In genomic region chr1:36397083-36397377, GRCh38 we compare ENCODE assay signal across 8 cellular contexts. TPM values are rescaled to one million over a fixed set of nuclear protein-coding genes. Genes with fewer than 3 reads are reported as not detected.
DNase-seq lines count a peak whose midpoint lies in the region; ATAC-seq, FAIRE-seq and TF ChIP-seq lines count a peak whose summit lies in the region.

No MANE protein-coding gene starts in this region.

- no peak overlapping the region for H2AK5ac ChIP-seq in mesenchymal stem cell (ENCODE audit: low read length, severe bottlenecking)

- BruUV-seq in MCF 10A (replicated peaks; lab: Mats Ljungman, UMichigan) = no TSS peak

- H3K4me3 Mint-ChIP-seq in MCF 10A (ENCODE audit: unreplicated experiment) = peak overlapping the region; percentile 90

- no peak overlapping the region for H2BK12ac ChIP-seq in mesenchymal stem cell (ENCODE audit: low read length in 2 of 2)

- peak overlapping the region; percentile 64 for H3K27ac ChIP-seq in mesenchymal stem cell (ENCODE audit: low read length, poor library complexity, severe bottlenecking)
- peak overlapping the region; percentile 93 for H3K27ac ChIP-seq in vagina

- peak overlapping the region; percentile 87 for H3K27ac Mint-ChIP-seq in MCF 10A (ENCODE audit: low read depth, unreplicated experiment)

- peak; percentile 5 for ATAC-seq in HG03469 (IDR thresholded peaks at IDR 0.05; ENCODE audit: unreplicated experiment)

- peaks cover 7% of the 10 kb centered on the region for H3K4me1 Mint-ChIP-seq in MCF 10A (ENCODE audit: insufficient read depth, unreplicated experiment)

- peaks cover 28% of the 10 kb centered on the region for H3K36me3 Mint-ChIP-seq in MCF 10A (ENCODE audit: insufficient read depth, unreplicated experiment)

- no peak for DNase-seq in GM18507 (ENCODE audit: extremely low spot score, insufficient read length, low read depth)
- no peak for DNase-seq in MCF 10A (ENCODE audit: unreplicated experiment)
- no peak for DNase-seq in mesenchymal stem cell
- no peak for DNase-seq in vagina (ENCODE audit: extremely low spot score in 2 of 2)
- no peak for DNase-seq in DMS153 treated with DMSO at 0.1 percent for 48 hours (lab: John Stamatoyannopoulos, UW; ENCODE audit: unreplicated experiment)
- no peak for DNase-seq in islet precursor cell
- no peak for DNase-seq in mesenteric fat pad (ENCODE audit: low spot score)

- H3K36me3 ChIP-seq in mesenchymal stem cell (ENCODE audit: control insufficient read depth in 1 of 2, insufficient read depth in 2 of 2, low read depth in 1 of 2, low read length in 2 of 2) (peaks cover 23 to 24% of the 10 kb centered on the region in 2 experiments), vagina (peaks cover 0 to 14% of the 10 kb centered on the region in 2 donors)

- peak overlapping the region; percentile 30 to 81 for H3K4ac ChIP-seq in mesenchymal stem cell (ENCODE audit: low read depth in 1 of 2, low read length in 2 of 2)

- POLR2A ChIA-PET in MCF 10A (lab: Yijun Ruan, JAX) = interaction anchor here (0.8 to 6.3 kb wide), 17 partner anchors 11 to 247 kb away, joined by 3 to 148 read pairs (median 4); partner anchors contain the start of genes SH3D21, STK40, THRAP3 and TRAPPC3

- no peak overlapping the region for H2BK15ac ChIP-seq in mesenchymal stem cell (ENCODE audit: low read depth, poor library complexity, severe bottlenecking)

- H2BK120ac ChIP-seq in mesenchymal stem cell (ENCODE audit: low read depth, low read length) = peak overlapping the region; percentile 0

- no peaks in the 10 kb centered on the region for H3K9me3 ChIP-seq in mesenchymal stem cell (ENCODE audit: control insufficient read depth, low read length)
- H3K9me3 ChIP-seq in vagina = no peaks in the 10 kb centered on the region

- no peaks in the 10 kb centered on the region for H3K9me3 Mint-ChIP-seq in MCF 10A (ENCODE audit: unreplicated experiment)

- H3K14ac ChIP-seq in mesenchymal stem cell (ENCODE audit: low read length in 2 of 2) = peak overlapping the region in 1 of 2 experiments; percentile 46

- H4K91ac ChIP-seq in mesenchymal stem cell (ENCODE audit: low read length) = peak overlapping the region; percentile 44

- TF ChIP-seq CTCF in MCF 10A (IDR thresholded peaks at IDR 0.05; ENCODE audit: unreplicated experiment) (no peak), vagina (IDR thresholded peaks at IDR 0.05) (no peak)

- CTCF ChIA-PET in MCF 10A (lab: Yijun Ruan, JAX) = interaction anchor here (0.7 to 2.4 kb wide), 8 partner anchors 8 to 1395 kb away, joined by 3 to 17 read pairs (median 8); partner anchors contain the start of gene TRAPPC3

- no peak overlapping the region for H2BK5ac ChIP-seq in mesenchymal stem cell (ENCODE audit: low read depth, low read length, poor library complexity, severe bottlenecking)

- H3K4me3 ChIP-seq in mesenchymal stem cell (ENCODE audit: insufficient read depth in 1 of 2, low read depth in 1 of 2, low read length in 2 of 2) = peak overlapping the region; percentile 85 to 93
- H3K4me3 ChIP-seq in vagina = peak overlapping the region; percentile 88 to 92

- H3K4me1 ChIP-seq in mesenchymal stem cell (ENCODE audit: control insufficient read depth, insufficient read depth, low read depth, low read length) (peaks cover 16% of the 10 kb centered on the region), vagina (peaks cover 16% of the 10 kb centered on the region)

- peak overlapping the region; percentile 6 for H2AFZ ChIP-seq in mesenchymal stem cell (ENCODE audit: low read depth, low read length)

- peaks cover 22% of the 10 kb centered on the region for H3K79me1 ChIP-seq in mesenchymal stem cell (replicated peaks; ENCODE audit: low read length, poor library complexity, severe bottlenecking)

- H3K4me2 ChIP-seq in mesenchymal stem cell (ENCODE audit: low read length, poor library complexity, severe bottlenecking) = peak overlapping the region; percentile 58

- H4K8ac ChIP-seq in mesenchymal stem cell (ENCODE audit: low read length) = peak overlapping the region; percentile 10

- no peak for TF ChIP-seq POLR2A in vagina (IDR thresholded peaks at IDR 0.05)

- peak overlapping the region; percentile 94 for H3K9ac ChIP-seq in mesenchymal stem cell (ENCODE audit: low read length)

- H3K27me3 Mint-ChIP-seq in MCF 10A (ENCODE audit: insufficient read depth, unreplicated experiment) = no peaks in the 10 kb centered on the region

- H3K27me3 ChIP-seq in mesenchymal stem cell (ENCODE audit: control insufficient read depth in 1 of 2, insufficient read depth in 1 of 2, low read length in 2 of 2) (no peaks in the 10 kb centered on the region), vagina (no peaks in the 10 kb centered on the region)

- no peak overlapping the region for H3K23ac ChIP-seq in mesenchymal stem cell (ENCODE audit: low read length in 2 of 2)

- intact Hi-C loops in MCF 10A (cut with micrococcal nuclease) (loop anchor here (1.0 kb wide), 1 partner anchor 11 kb away; no protein-coding TSS in a partner anchor), vagina (cut with DNase I) (no loop called here)

- 5% methylated on average over 5 of the region's 5 CpGs for WGBS in mesenchymal stem cell

- peak overlapping the region; percentile 40 to 93 for H3K18ac ChIP-seq in mesenchymal stem cell (ENCODE audit: low read depth in 1 of 2, low read length in 2 of 2)

- peak; percentile 46 for FAIRE-seq in GM18507 (lab: Jason Lieb, UNC)

RNA-seq across cellular contexts. Expression of gene LSM10, which starts 0.7 kb away (rescaled TPM):
- total RNA-seq in MCF 10A (2022) (42.3 and 49.8 TPM in 2 replicates), vagina (45.2 TPM), mesenteric fat pad (50.1 TPM)
- 62.4 TPM for polyA plus RNA-seq in mesenchymal stem cell (2013, experiment 1 of 2)
- polyA plus RNA-seq in mesenchymal stem cell (2013, experiment 2 of 2) = 61.1 TPM

RNA-seq across cellular contexts. Expression of gene STK40, which starts 11.3 kb away (rescaled TPM):
- 44.0 and 47.4 TPM in 2 replicates for total RNA-seq in MCF 10A (2022)
- polyA plus RNA-seq in mesenchymal stem cell (2013, experiment 1 of 2) = 55.6 TPM
- 54.5 TPM for polyA plus RNA-seq in mesenchymal stem cell (2013, experiment 2 of 2)
- 35.4 TPM for total RNA-seq in vagina
- 84.0 TPM for total RNA-seq in mesenteric fat pad

RNA-seq across cellular contexts. Expression of gene OSCP1, which starts 53.2 kb away (rescaled TPM):
- total RNA-seq in MCF 10A (2022) (7.6 and 15.1 TPM in 2 replicates), vagina (5.2 TPM), mesenteric fat pad (7.0 TPM)
- 5.3 TPM for polyA plus RNA-seq in mesenchymal stem cell (2013, experiment 1 of 2)
- 4.7 TPM for polyA plus RNA-seq in mesenchymal stem cell (2013, experiment 2 of 2)
